Comparison of ENCODE assay signal across 36 cellular contexts in genomic region chr9:29882767-29883166, GRCh38.
"Had no signal": no experiment of that assay in that cellular context is flagged by ENCODE, and none has a peak within 500 bp of the region (broad histone marks: within the 10 kb centered on the region; RNA-seq: fewer than 3 reads in every experiment).

No MANE protein-coding gene starts in this region.

- H3K27ac Mint-ChIP-seq: activated CD4-positive, alpha-beta memory T cell treated with anti-CD3 and anti-CD28 coated beads, Interleukin-2, amount 10 ng/mL, durations not matched to agents 7 days and 5 days; activated CD4-positive, alpha-beta T cell treated with anti-CD3 and anti-CD28 coated beads for 36 hours; activated CD4-positive, alpha-beta T cell treated with anti-CD3 and anti-CD28 coated beads, Interleukin-2, amount 10 ng/mL, durations not matched to agents 7 days and 5 days; activated CD8-positive, alpha-beta memory T cell treated with anti-CD3 and anti-CD28 coated beads, Interleukin-2, amount 10 ng/mL, durations not matched to agents 7 days and 5 days; activated CD8-positive, alpha-beta T cell treated with anti-CD3 and anti-CD28 coated beads, Interleukin-2, amount 10 ng/mL, durations not matched to agents 7 days and 5 days; activated naive CD4-positive, alpha-beta T cell treated with anti-CD3 and anti-CD28 coated beads, Interleukin-2, amount 10 ng/mL, durations not matched to agents 7 days and 5 days; activated naive CD4-positive, alpha-beta T cell treated with anti-CD3 and anti-CD28 coated beads, Interleukin-2, amount 50 U/mL, for 24 hours; activated naive CD8-positive, alpha-beta T cell; activated naive CD8-positive, alpha-beta T cell treated with anti-CD3 and anti-CD28 coated beads, Interleukin-2, amount 10 ng/mL, durations not matched to agents 7 days and 5 days; activated naive CD8-positive, alpha-beta T cell treated with anti-CD3 and anti-CD28 coated beads, Interleukin-2, amount 50 U/mL, for 24 hours; activated T-cell treated with anti-CD3 and anti-CD28 coated beads, Interleukin-2, amount 50 U/mL, for 24 hours; activated T-helper 2 cell treated with anti-CD3 and anti-CD28 coated beads, Interferon-gamma antibody, Interleukin-2, Interleukin-4, amounts not matched to agents 10 μg/mL and 5 μg/mL and 100 μg/mL, durations not matched to agents 14 hours and 24 hours and 36 hours; T-helper 1 cell treated with Interleukin-12 subunit alpha and Interleukin-12 subunit beta and Interleukin-4 antibody, amounts not matched to agents 30 μg/mL and 1 μg/mL, for 36 hours; T-helper 2 cell treated with Interferon-gamma antibody and Interleukin-4, amounts not matched to agents 5 μg/mL and 100 μg/mL, for 36 hours; WTC11 had no signal

- H3K9me3 Mint-ChIP-seq: activated CD4-positive, alpha-beta memory T cell treated with anti-CD3 and anti-CD28 coated beads, Interleukin-2, amount 10 ng/mL, durations not matched to agents 7 days and 5 days; activated CD4-positive, alpha-beta T cell treated with anti-CD3 and anti-CD28 coated beads, Interleukin-2, amount 10 ng/mL, durations not matched to agents 7 days and 5 days; activated naive CD4-positive, alpha-beta T cell treated with anti-CD3 and anti-CD28 coated beads, Interleukin-2, amount 10 ng/mL, durations not matched to agents 7 days and 5 days; activated naive CD4-positive, alpha-beta T cell treated with anti-CD3 and anti-CD28 coated beads, Interleukin-2, amount 50 U/mL, for 24 hours; activated naive CD8-positive, alpha-beta T cell treated with anti-CD3 and anti-CD28 coated beads, Interleukin-2, amount 50 U/mL, for 24 hours; brain; T-helper 1 cell treated with Interleukin-12 subunit alpha and Interleukin-12 subunit beta and Interleukin-4 antibody, amounts not matched to agents 30 μg/mL and 1 μg/mL, for 36 hours; WTC11 had no signal

- H3K4me3 ChIP-seq: ascending aorta, cardiac muscle cell had no signal

- DNase-seq: activated CD4-positive, alpha-beta memory T cell treated with anti-CD3 and anti-CD28 coated beads, Interleukin-2, amount 10 ng/mL, durations not matched to agents 7 days and 5 days; activated CD4-positive, alpha-beta T cell treated with anti-CD3 and anti-CD28 coated beads for 1 hour; activated CD4-positive, alpha-beta T cell treated with anti-CD3 and anti-CD28 coated beads for 36 hours; activated CD4-positive, alpha-beta T cell treated with anti-CD3 and anti-CD28 coated beads for 48 hours; activated CD4-positive, alpha-beta T cell treated with anti-CD3 and anti-CD28 coated beads, Interleukin-2, amount 10 ng/mL, durations not matched to agents 7 days and 5 days; activated CD4-positive, alpha-beta T cell treated with anti-CD3 and anti-CD28 coated beads, Interleukin-2, amount 50 U/mL, for 48 hours; activated CD4-positive, CD25-positive, alpha-beta regulatory T cell; activated CD8-positive, alpha-beta memory T cell treated with anti-CD3 and anti-CD28 coated beads for 24 hours; activated CD8-positive, alpha-beta memory T cell treated with anti-CD3 and anti-CD28 coated beads, Interleukin-2, amount 10 ng/mL, durations not matched to agents 7 days and 5 days; activated CD8-positive, alpha-beta memory T cell treated with anti-CD3 and anti-CD28 coated beads, Interleukin-2, amount 50 U/mL, for 48 hours; activated CD8-positive, alpha-beta T cell treated with anti-CD3 and anti-CD28 coated beads, Interleukin-2, amount 10 ng/mL, durations not matched to agents 7 days and 5 days; activated effector memory CD4-positive, alpha-beta T cell treated with Interleukin-2 at 50 U/mL for 16 hours; activated gamma-delta T cell; activated naive CD4-positive, alpha-beta T cell treated with anti-CD3 and anti-CD28 coated beads, Interleukin-2, amount 10 ng/mL, durations not matched to agents 7 days and 5 days; activated naive CD4-positive, alpha-beta T cell treated with Interleukin-2 at 50 U/mL for 16 hours; activated naive CD8-positive, alpha-beta T cell treated with anti-CD3 and anti-CD28 coated beads, Interleukin-2, amount 10 ng/mL, durations not matched to agents 7 days and 5 days; activated naive CD8-positive, alpha-beta T cell treated with anti-CD3 and anti-CD28 coated beads, Interleukin-2, amount 50 U/mL, for 24 hours; activated T-cell treated with anti-CD3 and anti-CD28 coated beads, Interleukin-2, amount 50 U/mL, for 24 hours; activated T-cell treated with anti-CD3 and anti-CD28 coated beads, Interleukin-2, amount 50 U/mL, for 48 hours; amygdala; caudate nucleus; cerebellar nuclear complex; T-helper 2 cell; T-helper 9 cell; WERI-Rb-1 had no signal

- H3K36me3 ChIP-seq: ascending aorta, cardiac muscle cell, WERI-Rb-1 had no signal

- H3K36me3 Mint-ChIP-seq: activated CD8-positive, alpha-beta memory T cell treated with anti-CD3 and anti-CD28 coated beads, Interleukin-2, amount 10 ng/mL, durations not matched to agents 7 days and 5 days; activated naive CD4-positive, alpha-beta T cell treated with anti-CD3 and anti-CD28 coated beads, Interleukin-2, amount 10 ng/mL, durations not matched to agents 7 days and 5 days; activated naive CD4-positive, alpha-beta T cell treated with anti-CD3 and anti-CD28 coated beads, Interleukin-2, amount 50 U/mL, for 24 hours; activated naive CD8-positive, alpha-beta T cell; activated naive CD8-positive, alpha-beta T cell treated with anti-CD3 and anti-CD28 coated beads, Interleukin-2, amount 10 ng/mL, durations not matched to agents 7 days and 5 days; brain; WTC11 had no signal

- ATAC-seq: activated CD4-positive, alpha-beta T cell treated with anti-CD3 and anti-CD28 coated beads for 36 hours; activated CD4-positive, CD25-positive, alpha-beta regulatory T cell treated with anti-CD3 and anti-CD28 coated beads, Interleukin-2, amount 50 U/mL, for 24 hours; activated CD8-positive, alpha-beta memory T cell treated with anti-CD3 and anti-CD28 coated beads, Interleukin-2, amount 10 ng/mL, durations not matched to agents 7 days and 5 days; activated CD8-positive, alpha-beta T cell treated with anti-CD3 and anti-CD28 coated beads, Interleukin-2, amount 10 ng/mL, durations not matched to agents 7 days and 5 days; activated naive CD8-positive, alpha-beta T cell treated with anti-CD3 and anti-CD28 coated beads, Interleukin-2, amount 50 U/mL, for 24 hours; WTC11 had no signal

- H3K27me3 Mint-ChIP-seq: activated CD4-positive, alpha-beta memory T cell treated with anti-CD3 and anti-CD28 coated beads, Interleukin-2, amount 10 ng/mL, durations not matched to agents 7 days and 5 days; activated CD4-positive, alpha-beta T cell treated with anti-CD3 and anti-CD28 coated beads for 36 hours; activated CD4-positive, alpha-beta T cell treated with anti-CD3 and anti-CD28 coated beads, Interleukin-2, amount 10 ng/mL, durations not matched to agents 7 days and 5 days; activated CD8-positive, alpha-beta memory T cell treated with anti-CD3 and anti-CD28 coated beads, Interleukin-2, amount 10 ng/mL, durations not matched to agents 7 days and 5 days; activated naive CD4-positive, alpha-beta T cell treated with anti-CD3 and anti-CD28 coated beads, Interleukin-2, amount 10 ng/mL, durations not matched to agents 7 days and 5 days; activated naive CD4-positive, alpha-beta T cell treated with anti-CD3 and anti-CD28 coated beads, Interleukin-2, amount 50 U/mL, for 24 hours; activated naive CD8-positive, alpha-beta T cell; activated naive CD8-positive, alpha-beta T cell treated with anti-CD3 and anti-CD28 coated beads, Interleukin-2, amount 10 ng/mL, durations not matched to agents 7 days and 5 days; activated naive CD8-positive, alpha-beta T cell treated with anti-CD3 and anti-CD28 coated beads, Interleukin-2, amount 50 U/mL, for 24 hours; activated T-cell treated with anti-CD3 and anti-CD28 coated beads, Interleukin-2, amount 50 U/mL, for 24 hours; central memory CD8-positive, alpha-beta T cell had no signal

- H3K27ac ChIP-seq: ascending aorta, cardiac muscle cell, WERI-Rb-1 had no signal

- H3K4me3 Mint-ChIP-seq: activated CD4-positive, alpha-beta memory T cell treated with anti-CD3 and anti-CD28 coated beads, Interleukin-2, amount 10 ng/mL, durations not matched to agents 7 days and 5 days; activated CD4-positive, alpha-beta T cell treated with anti-CD3 and anti-CD28 coated beads for 36 hours; activated CD4-positive, alpha-beta T cell treated with anti-CD3 and anti-CD28 coated beads, Interleukin-2, amount 10 ng/mL, durations not matched to agents 7 days and 5 days; activated CD8-positive, alpha-beta memory T cell treated with anti-CD3 and anti-CD28 coated beads, Interleukin-2, amount 10 ng/mL, durations not matched to agents 7 days and 5 days; activated CD8-positive, alpha-beta T cell treated with anti-CD3 and anti-CD28 coated beads, Interleukin-2, amount 10 ng/mL, durations not matched to agents 7 days and 5 days; activated naive CD4-positive, alpha-beta T cell treated with anti-CD3 and anti-CD28 coated beads, Interleukin-2, amount 10 ng/mL, durations not matched to agents 7 days and 5 days; activated naive CD4-positive, alpha-beta T cell treated with anti-CD3 and anti-CD28 coated beads, Interleukin-2, amount 50 U/mL, for 24 hours; activated naive CD8-positive, alpha-beta T cell; activated naive CD8-positive, alpha-beta T cell treated with anti-CD3 and anti-CD28 coated beads, Interleukin-2, amount 10 ng/mL, durations not matched to agents 7 days and 5 days; activated naive CD8-positive, alpha-beta T cell treated with anti-CD3 and anti-CD28 coated beads, Interleukin-2, amount 50 U/mL, for 24 hours; activated T-cell treated with anti-CD3 and anti-CD28 coated beads, Interleukin-2, amount 50 U/mL, for 24 hours; brain; central memory CD8-positive, alpha-beta T cell; T-helper 1 cell treated with Interleukin-12 subunit alpha and Interleukin-12 subunit beta and Interleukin-4 antibody, amounts not matched to agents 30 μg/mL and 1 μg/mL, for 36 hours; T-helper 2 cell treated with Interferon-gamma antibody and Interleukin-4, amounts not matched to agents 5 μg/mL and 100 μg/mL, for 36 hours; WTC11 had no signal

- H3K4me1 Mint-ChIP-seq: activated CD4-positive, alpha-beta memory T cell treated with anti-CD3 and anti-CD28 coated beads, Interleukin-2, amount 10 ng/mL, durations not matched to agents 7 days and 5 days; activated CD4-positive, alpha-beta T cell treated with anti-CD3 and anti-CD28 coated beads for 36 hours; activated CD4-positive, alpha-beta T cell treated with anti-CD3 and anti-CD28 coated beads, Interleukin-2, amount 10 ng/mL, durations not matched to agents 7 days and 5 days; activated CD8-positive, alpha-beta memory T cell treated with anti-CD3 and anti-CD28 coated beads, Interleukin-2, amount 10 ng/mL, durations not matched to agents 7 days and 5 days; activated naive CD4-positive, alpha-beta T cell treated with anti-CD3 and anti-CD28 coated beads, Interleukin-2, amount 10 ng/mL, durations not matched to agents 7 days and 5 days; activated naive CD4-positive, alpha-beta T cell treated with anti-CD3 and anti-CD28 coated beads, Interleukin-2, amount 50 U/mL, for 24 hours; activated naive CD8-positive, alpha-beta T cell treated with anti-CD3 and anti-CD28 coated beads, Interleukin-2, amount 10 ng/mL, durations not matched to agents 7 days and 5 days; activated naive CD8-positive, alpha-beta T cell treated with anti-CD3 and anti-CD28 coated beads, Interleukin-2, amount 50 U/mL, for 24 hours; brain; central memory CD8-positive, alpha-beta T cell had no signal

- H3K27me3 ChIP-seq: ascending aorta, cardiac muscle cell had no signal

- H3K4me1 ChIP-seq: ascending aorta had no signal

- H3K9me3 ChIP-seq: ascending aorta had no signal
